8 cellular contexts compared by ENCODE assay signal in the genomic region with DNA sequence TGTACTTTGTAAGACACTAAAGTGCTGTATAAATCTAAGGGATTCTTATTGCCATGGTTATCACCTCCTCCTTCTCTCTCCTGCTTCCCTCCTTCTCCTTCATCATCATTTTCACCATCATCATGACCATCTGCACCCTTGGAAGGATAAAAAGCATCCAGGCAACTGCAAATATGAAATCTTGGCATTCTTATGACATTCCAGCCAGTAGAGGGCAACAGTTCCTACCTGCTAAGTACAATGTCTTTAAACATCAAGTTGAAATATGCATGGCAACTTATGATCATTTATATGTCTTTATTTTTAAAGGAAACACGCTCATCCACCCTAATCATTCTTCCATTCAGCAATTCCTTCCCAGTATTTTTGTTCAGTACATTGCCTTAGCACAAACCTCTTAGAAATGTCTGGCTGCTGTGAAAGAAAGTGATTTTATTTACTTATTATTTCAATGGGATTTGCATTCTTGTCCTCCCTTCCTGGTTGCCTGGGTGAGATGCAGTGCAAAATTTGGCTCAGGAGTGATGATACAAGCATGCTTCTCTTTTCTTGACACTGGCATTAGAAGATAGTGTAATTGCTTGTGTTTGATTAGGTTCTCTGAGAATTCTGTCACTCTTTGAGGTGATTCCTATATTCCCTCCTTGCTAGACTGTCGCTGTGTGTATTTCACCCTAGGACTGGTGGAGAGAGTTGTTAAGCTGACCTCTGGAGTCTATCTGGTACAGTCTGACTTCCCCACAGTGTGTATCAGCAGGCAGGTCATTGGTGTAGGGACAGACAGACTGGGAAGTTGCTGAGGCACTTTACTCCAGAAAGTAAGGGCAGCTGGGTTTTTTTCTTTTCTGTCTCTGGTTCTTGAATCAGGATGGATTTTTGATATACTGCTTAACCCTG.
DNase-seq lines count a peak whose midpoint lies in the region; ATAC-seq and TF ChIP-seq lines count a peak whose summit lies in the region.

No MANE protein-coding gene starts in this region.

- no peak overlapping the region for H4K12ac ChIP-seq in trophoblast cell (ENCODE audit: low read depth, low read length)

- no peak overlapping the region for H3K9ac ChIP-seq in NT2/D1 (ENCODE audit: insufficient read length, low read depth)
- H3K9ac ChIP-seq in trophoblast cell (ENCODE audit: low read length): no peak overlapping the region

- H3K4me3 ChIP-seq in NT2/D1 (ENCODE audit: insufficient read length, low read depth): no peak overlapping the region
- H3K4me3 ChIP-seq in epithelial cell of proximal tubule (ENCODE audit: low read depth, low read length): no peak overlapping the region
- no peak overlapping the region for H3K4me3 ChIP-seq in trophoblast cell (ENCODE audit: low read depth, low read length)

- no peak overlapping the region for H4K91ac ChIP-seq in trophoblast cell (ENCODE audit: low read depth, low read length)

- H2AK5ac ChIP-seq in trophoblast cell (ENCODE audit: low read length): no peak overlapping the region

- no peak overlapping the region for H2BK120ac ChIP-seq in trophoblast cell (ENCODE audit: insufficient read depth, low read length, poor library complexity)

- no peak overlapping the region for H3K4me2 ChIP-seq in trophoblast cell (ENCODE audit: low read length)

- H3K23ac ChIP-seq in trophoblast cell (ENCODE audit: low read length): no peak overlapping the region

- no peak overlapping the region for H3K4ac ChIP-seq in trophoblast cell (ENCODE audit: low read depth, low read length)

- H3K18ac ChIP-seq in trophoblast cell (ENCODE audit: low read length): no peak overlapping the region

- H3K79me2 ChIP-seq in trophoblast cell (ENCODE audit: control insufficient read depth, insufficient read depth, low read length, poor library complexity): no peaks in the 10 kb centered on the region

- no CpG with 5 or more reads among the region's 2 CpGs for WGBS in trophoblast cell (ENCODE audit: extremely low coverage, insufficient coverage, insufficient read length)

- H3K36me3 ChIP-seq in NT2/D1 (ENCODE audit: insufficient read depth, insufficient read length, low read length) (no peaks in the 10 kb centered on the region), trophoblast cell (ENCODE audit: control insufficient read depth in 1 of 2, insufficient read depth in 2 of 2, low read length in 2 of 2) (no peaks in the 10 kb centered on the region)

- H4K8ac ChIP-seq in trophoblast cell (ENCODE audit: low read depth, low read length): no peak overlapping the region

- no peak overlapping the region for H2AFZ ChIP-seq in trophoblast cell (ENCODE audit: insufficient read depth, low read length, poor library complexity)

- H3K27ac ChIP-seq in trophoblast cell (ENCODE audit: low read depth, low read length): no peak overlapping the region

- H2BK5ac ChIP-seq in trophoblast cell (ENCODE audit: low read depth, low read length, poor library complexity): no peak overlapping the region

- peaks cover 2% of the 10 kb centered on the region for H3K79me1 ChIP-seq in trophoblast cell (ENCODE audit: low read length)

- H3K4me1 ChIP-seq in NT2/D1 (ENCODE audit: insufficient read depth, insufficient read length) (no peaks in the 10 kb centered on the region), trophoblast cell (ENCODE audit: control insufficient read depth in 1 of 2, insufficient read depth in 2 of 2, low read length in 2 of 2) (peaks cover 4 to 7% of the 10 kb centered on the region in 2 experiments)

- DNase-seq in NCI-H510A treated with DMSO at 0.1 percent for 48 hours (lab: John Stamatoyannopoulos, UW): peak; percentile 29
- DNase-seq in NCI-H510A (lab: John Stamatoyannopoulos, UW): no peak
- peak; percentile 52 for DNase-seq in NT2/D1 (ENCODE audit: low read depth, low spot score)
- DNase-seq in epithelial cell of proximal tubule (ENCODE audit: low read depth): no peak
- peak; percentile 63 to 87 for DNase-seq in trophoblast cell

- TF ChIP-seq CTCF in epithelial cell of proximal tubule (conservative IDR thresholded peaks at IDR 0.05; ENCODE audit: low read depth, low read length): peak; percentile 85

- H3K9me3 ChIP-seq in NT2/D1 (ENCODE audit: insufficient read depth, low read length) (no peaks in the 10 kb centered on the region), trophoblast cell (ENCODE audit: insufficient read depth, low read depth, low read length) (no peaks in the 10 kb centered on the region)

- no peak for ATAC-seq in HG02852 (IDR thresholded peaks at IDR 0.05; ENCODE audit: unreplicated experiment)
- no peak for ATAC-seq in HG03025 (IDR thresholded peaks at IDR 0.05; ENCODE audit: low FRiP score, unreplicated experiment)
- ATAC-seq in HG03097 (IDR thresholded peaks at IDR 0.05; ENCODE audit: low FRiP score, unreplicated experiment): no peak

- H3K14ac ChIP-seq in trophoblast cell (ENCODE audit: low read length): peak overlapping the region; percentile 20

- H3K27me3 ChIP-seq in NT2/D1 (ENCODE audit: insufficient read depth, insufficient read length) (peaks cover 11% of the 10 kb centered on the region), trophoblast cell (ENCODE audit: insufficient read depth, low read length) (no peaks in the 10 kb centered on the region)

- H2BK12ac ChIP-seq in trophoblast cell (ENCODE audit: low read length): peak overlapping the region; percentile 23

Comparison
In these comparisons a context has a peak if more than half of its experiments do, and no peak if none do; other contexts are left out.
1. DNase-seq: peak in NCI-H510A treated with DMSO at 0.1 percent for 48 hours (single experiment), NT2/D1 (single experiment) and trophoblast cell (2 of 2); none in NCI-H510A (single experiment) and epithelial cell of proximal tubule (single experiment).